In genomic region chr1:207393610-207394009, GRCh38 we compare ENCODE assay signal across 12 cellular contexts.
A peak's percentile ranks its signal among the peaks of the same experiment; 100 is the strongest.
DNase-seq lines count a peak whose midpoint lies in the region; ATAC-seq, FAIRE-seq and TF ChIP-seq lines count a peak whose summit lies in the region.
"Had no signal": no experiment of that assay in that cellular context is flagged by ENCODE, and none has a peak within 500 bp of the region (broad histone marks: within the 10 kb centered on the region; RNA-seq: fewer than 3 reads in every experiment).

No MANE protein-coding gene starts in this region.

- TF ChIP-seq CTCF in AG04450 (IDR thresholded peaks at IDR 0.05; ENCODE audit: low read depth, low read length) (no peak), astrocyte (IDR thresholded peaks at IDR 0.05; ENCODE audit: insufficient read depth, low read depth, low read length) (no peak), kidney epithelial cell (IDR thresholded peaks at IDR 0.05; ENCODE audit: insufficient read depth, low read length, poor library complexity, severe bottlenecking) (no peak), GM23338 (conservative IDR thresholded peaks at IDR 0.05; ENCODE audit: low read depth in 2 of 2) (no peak)

- H3K4me3 Mint-ChIP-seq in astrocyte (ENCODE audit: unreplicated experiment) (no peak overlapping the region), GM23338 (no peak overlapping the region)
- no peak overlapping the region for H3K4me3 Mint-ChIP-seq in T-helper 2 cell treated with Interferon-gamma antibody and Interleukin-4, amounts not matched to agents 5 μg/mL and 100 μg/mL, for 36 hours
- no peak overlapping the region for H3K4me3 Mint-ChIP-seq in stimulated activated naive CD8-positive, alpha-beta T cell treated with anti-CD3 and anti-CD28 coated beads, Interleukin-15, amount 100 ng/mL, for 72 hours
- H3K4me3 Mint-ChIP-seq: activated CD4-positive, alpha-beta T cell treated with anti-CD3 and anti-CD28 coated beads, Interleukin-2, amount 10 ng/mL, durations not matched to agents 7 days and 5 days had no signal

- H3K4me2 ChIP-seq in astrocyte (ENCODE audit: low read length) (peak overlapping the region; percentile 60), GM23338 (no peak overlapping the region)

- H3K36me3 ChIP-seq in astrocyte (ENCODE audit: insufficient read depth, low read length) (no peaks in the 10 kb centered on the region), kidney epithelial cell (ENCODE audit: control insufficient read depth, insufficient read depth, low read length) (no peaks in the 10 kb centered on the region), GM23338 (ENCODE audit: insufficient read depth) (no peaks in the 10 kb centered on the region)

- H3K9me2 ChIP-seq in GM23338 (ENCODE audit: insufficient read depth): no peaks in the 10 kb centered on the region

- H3K27ac Mint-ChIP-seq in astrocyte (ENCODE audit: unreplicated experiment) (peak overlapping the region; percentile 94), GM23338 (no peak overlapping the region)
- no peak overlapping the region for H3K27ac Mint-ChIP-seq in T-helper 2 cell treated with Interferon-gamma antibody and Interleukin-4, amounts not matched to agents 5 μg/mL and 100 μg/mL, for 36 hours
- no peak overlapping the region for H3K27ac Mint-ChIP-seq in stimulated activated naive CD8-positive, alpha-beta T cell treated with anti-CD3 and anti-CD28 coated beads, Interleukin-15, amount 100 ng/mL, for 72 hours
- H3K27ac Mint-ChIP-seq: activated CD4-positive, alpha-beta T cell treated with anti-CD3 and anti-CD28 coated beads, Interleukin-2, amount 10 ng/mL, durations not matched to agents 7 days and 5 days had no signal

- H2AFZ ChIP-seq in astrocyte (ENCODE audit: low read depth, low read length) (no peak overlapping the region), GM23338 (no peak overlapping the region)

- H3K9me3 Mint-ChIP-seq in astrocyte (ENCODE audit: unreplicated experiment) (no peaks in the 10 kb centered on the region), GM23338 (no peaks in the 10 kb centered on the region; the same call in 2 of the 3 replicates)
- peaks cover 3% of the 10 kb centered on the region for H3K9me3 Mint-ChIP-seq in T-helper 2 cell treated with Interferon-gamma antibody and Interleukin-4, amounts not matched to agents 5 μg/mL and 100 μg/mL, for 36 hours
- peaks cover 4 to 13% of the 10 kb centered on the region in 2 donors for H3K9me3 Mint-ChIP-seq in stimulated activated naive CD8-positive, alpha-beta T cell treated with anti-CD3 and anti-CD28 coated beads, Interleukin-15, amount 100 ng/mL, for 72 hours

- no peaks in the 10 kb centered on the region for H3K27me3 Mint-ChIP-seq in astrocyte (ENCODE audit: low read depth, unreplicated experiment)
- H3K27me3 Mint-ChIP-seq in T-helper 2 cell treated with Interferon-gamma antibody and Interleukin-4, amounts not matched to agents 5 μg/mL and 100 μg/mL, for 36 hours (ENCODE audit: low read depth): no peaks in the 10 kb centered on the region
- H3K27me3 Mint-ChIP-seq in GM23338 (ENCODE audit: insufficient read depth, low read depth, poor library complexity): no peaks in the 10 kb centered on the region
- no peaks in the 10 kb centered on the region for H3K27me3 Mint-ChIP-seq in stimulated activated naive CD8-positive, alpha-beta T cell treated with anti-CD3 and anti-CD28 coated beads, Interleukin-15, amount 100 ng/mL, for 72 hours
- H3K27me3 Mint-ChIP-seq: activated CD4-positive, alpha-beta T cell treated with anti-CD3 and anti-CD28 coated beads, Interleukin-2, amount 10 ng/mL, durations not matched to agents 7 days and 5 days had no signal

- no peaks in the 10 kb centered on the region for H3K27me3 ChIP-seq in AG04450 (ENCODE audit: control insufficient read depth, insufficient read depth, low read length)
- H3K27me3 ChIP-seq in astrocyte (ENCODE audit: insufficient read depth, low read length): no peaks in the 10 kb centered on the region
- no peaks in the 10 kb centered on the region for H3K27me3 ChIP-seq in kidney epithelial cell (ENCODE audit: control insufficient read depth, insufficient read depth, low read length)
- no peaks in the 10 kb centered on the region for H3K27me3 ChIP-seq in GM23338 (ENCODE audit: insufficient read depth)

- H3K36me3 Mint-ChIP-seq in astrocyte (ENCODE audit: low read depth, unreplicated experiment) (no peaks in the 10 kb centered on the region), GM23338 (ENCODE audit: low read depth) (no peaks in the 10 kb centered on the region)
- no peaks in the 10 kb centered on the region for H3K36me3 Mint-ChIP-seq in T-helper 2 cell treated with Interferon-gamma antibody and Interleukin-4, amounts not matched to agents 5 μg/mL and 100 μg/mL, for 36 hours (ENCODE audit: low read depth)

- H4K20me1 ChIP-seq in astrocyte (ENCODE audit: insufficient read depth, low read length): no peaks in the 10 kb centered on the region
- no peaks in the 10 kb centered on the region for H4K20me1 ChIP-seq in GM23338 (replicated peaks; ENCODE audit: insufficient read depth)

- peak overlapping the region; percentile 47 for H3K9ac ChIP-seq in astrocyte (ENCODE audit: low read length)

- H3K27ac ChIP-seq in AG04450 (ENCODE audit: low read depth, low read length) (peak overlapping the region; percentile 47), astrocyte (ENCODE audit: low read depth, low read length) (peak overlapping the region; percentile 59), GM23338 (ENCODE audit: low read depth) (no peak overlapping the region)

- DNase-seq in AG04450 (ENCODE audit: low read depth, low spot score) (peak; percentile 78), HS-5 (ENCODE audit: low read depth) (peak; percentile 91), astrocyte (ENCODE audit: low read depth) (peak; percentile 90), kidney epithelial cell (ENCODE audit: low read depth) (peak; percentile 85), GM23338 (ENCODE audit: low spot score) (no peak)
- DNase-seq in T-helper 2 cell treated with Interferon-gamma antibody and Interleukin-4, amounts not matched to agents 5 μg/mL and 100 μg/mL, for 36 hours (ENCODE audit: low spot score): no peak
- no peak for DNase-seq in stimulated activated naive CD8-positive, alpha-beta T cell treated with anti-CD3 and anti-CD28 coated beads, Interleukin-15, amount 100 ng/mL, for 72 hours
- DNase-seq: activated CD4-positive, alpha-beta T cell treated with anti-CD3 and anti-CD28 coated beads, Interleukin-2, amount 10 ng/mL, durations not matched to agents 7 days and 5 days; aorta; NCI-H1105; substantia nigra had no signal

- H3K79me2 ChIP-seq in astrocyte (ENCODE audit: insufficient read depth, low read length): no peaks in the 10 kb centered on the region
- no peaks in the 10 kb centered on the region for H3K79me2 ChIP-seq in GM23338 (replicated peaks; ENCODE audit: insufficient read depth)

- FAIRE-seq in astrocyte (lab: Jason Lieb, UNC): peak; percentile 86

- ATAC-seq in GM23338 (no peak), GM19455 (IDR thresholded peaks at IDR 0.05; ENCODE audit: unreplicated experiment) (no peak)
- ATAC-seq in stimulated activated naive CD8-positive, alpha-beta T cell treated with anti-CD3 and anti-CD28 coated beads, Interleukin-15, amount 100 ng/mL, for 72 hours: no peak

- no peaks in the 10 kb centered on the region for H3F3A ChIP-seq in GM23338 (replicated peaks; ENCODE audit: low read depth)

- H3K4me3 ChIP-seq in AG04450 (ENCODE audit: low read depth, low read length) (no peak overlapping the region), astrocyte (ENCODE audit: insufficient read depth, low read depth, low read length) (no peak overlapping the region), kidney epithelial cell (ENCODE audit: low read depth, low read length) (no peak overlapping the region), GM23338 (no peak overlapping the region)

- POLR2A ChIA-PET in AG04450 (lab: Yijun Ruan, JAX): interaction anchor here (0.7 kb wide), 1 partner anchor 30 kb away, joined by 4 read pairs; no protein-coding TSS in a partner anchor

- H3K9me3 ChIP-seq in AG04450 (ENCODE audit: control insufficient read depth, insufficient read depth, low read length) (no peaks in the 10 kb centered on the region), astrocyte (ENCODE audit: insufficient read depth, low read depth, low read length) (no peaks in the 10 kb centered on the region)

- peaks cover 14% of the 10 kb centered on the region for H3K4me1 Mint-ChIP-seq in astrocyte (ENCODE audit: low read depth, unreplicated experiment)
- H3K4me1 Mint-ChIP-seq in T-helper 2 cell treated with Interferon-gamma antibody and Interleukin-4, amounts not matched to agents 5 μg/mL and 100 μg/mL, for 36 hours (ENCODE audit: low read depth): no peaks in the 10 kb centered on the region
- H3K4me1 Mint-ChIP-seq in GM23338: peaks cover 3% of the 10 kb centered on the region; the same call in 2 of the 3 replicates
- peaks cover 23% of the 10 kb centered on the region for H3K4me1 Mint-ChIP-seq in stimulated activated naive CD8-positive, alpha-beta T cell treated with anti-CD3 and anti-CD28 coated beads, Interleukin-15, amount 100 ng/mL, for 72 hours
- H3K4me1 Mint-ChIP-seq: activated CD4-positive, alpha-beta T cell treated with anti-CD3 and anti-CD28 coated beads, Interleukin-2, amount 10 ng/mL, durations not matched to agents 7 days and 5 days had no signal

- CTCF ChIA-PET in AG04450 (lab: Charles Lee): interaction anchor here (0.5 to 2.8 kb wide), 3 partner anchors 12 to 300 kb away, joined by 3 to 16 read pairs (median 4); no protein-coding TSS in a partner anchor

- H3K4me1 ChIP-seq in astrocyte (ENCODE audit: insufficient read depth, low read length) (peaks cover 7% of the 10 kb centered on the region), GM23338 (ENCODE audit: insufficient read depth) (no peaks in the 10 kb centered on the region)

TF ChIP-seq in GM23338, 12 proteins besides CTCF, POLR2A, EP300 and RAD21 (continues in another document):
- TF ChIP-seq NANOG (IDR thresholded peaks at IDR 0.05; ENCODE audit: borderline replicate concordance) (no peak), POLR2AphosphoS5 (IDR thresholded peaks at IDR 0.05; ENCODE audit: low read depth) (no peak), CREB1 (CRISPR knock-in tag; IDR thresholded peaks at IDR 0.05; ENCODE audit: low read depth) (no peak), ZNF114 (CRISPR knock-in tag; IDR thresholded peaks at IDR 0.05) (no peak), EZH2phosphoT487 (IDR thresholded peaks at IDR 0.05; ENCODE audit: unreplicated experiment) (no peak)

Comparison
In these comparisons a context has a peak if more than half of its experiments do, and no peak if none do; other contexts are left out.
1. DNase-seq: peak in AG04450 (single experiment), HS-5 (single experiment), astrocyte (single experiment) and kidney epithelial cell (single experiment); none in T-helper 2 cell treated with Interferon-gamma antibody and Interleukin-4, amounts not matched to agents 5 μg/mL and 100 μg/mL, for 36 hours (single experiment), GM23338 (single experiment) and stimulated activated naive CD8-positive, alpha-beta T cell treated with anti-CD3 and anti-CD28 coated beads, Interleukin-15, amount 100 ng/mL, for 72 hours (0 of 2).